Comparison of ENCODE assay signal across 22 cellular contexts in genomic region chr18:2746274-2746673, GRCh38.
"Had no signal": no experiment of that assay in that cellular context is flagged by ENCODE, and none has a peak within 500 bp of the region (broad histone marks: within the 10 kb centered on the region; RNA-seq: fewer than 3 reads in every experiment).

No MANE protein-coding gene starts in this region.

- H3K4me3 ChIP-seq: dorsolateral prefrontal cortex, right lobe of liver, SK-N-MC, testis, upper lobe of left lung had no signal

- H3K27me3 Mint-ChIP-seq: natural killer cell treated with Interleukin-12 subunit alpha and Interleukin-12 subunit beta and Interleukin-15 and Interleukin-18, amount 100 ng/mL, for 72 hours had no signal

- H3K27ac ChIP-seq: brain microvascular endothelial cell, epithelial cell of prostate, parathyroid adenoma, right lobe of liver, SK-N-MC, testis, upper lobe of left lung had no signal

- H3K9me3 ChIP-seq: neutrophil, right lobe of liver, testis, upper lobe of left lung had no signal

- ATAC-seq: left cardiac atrium; natural killer cell treated with Interleukin-12 subunit alpha and Interleukin-12 subunit beta and Interleukin-15 and Interleukin-18, amount 100 ng/mL, for 72 hours; right lobe of liver had no signal

- H3K4me3 Mint-ChIP-seq: natural killer cell treated with Interleukin-12 subunit alpha and Interleukin-12 subunit beta and Interleukin-15 and Interleukin-18, amount 100 ng/mL, for 72 hours had no signal

- H3K27me3 ChIP-seq: brain microvascular endothelial cell, dorsolateral prefrontal cortex, neutrophil, right lobe of liver, testis, upper lobe of left lung had no signal

- H3K4me1 ChIP-seq: parathyroid adenoma, right lobe of liver, testis, upper lobe of left lung had no signal

- H3K9me3 Mint-ChIP-seq: natural killer cell treated with Interleukin-12 subunit alpha and Interleukin-12 subunit beta and Interleukin-15 and Interleukin-18, amount 100 ng/mL, for 72 hours had no signal

- DNase-seq: activated CD4-positive, alpha-beta T cell treated with anti-CD3 and anti-CD28 coated beads for 1 hour; activated CD4-positive, alpha-beta T cell treated with anti-CD3 and anti-CD28 coated beads, Interleukin-2, amount 50 U/mL, for 4 hours; activated gamma-delta T cell treated with Interleukin-2 at 50 U/mL for 16 hours; aorta; brain microvascular endothelial cell; central memory CD4-positive, alpha-beta T cell; dorsolateral prefrontal cortex; foreskin fibroblast; hippocampal formation; left cardiac atrium; right lobe of liver; small intestine; stimulated activated CD4-positive, alpha-beta T cell treated with anti-CD3 and anti-CD28 coated beads, Interleukin-15, amount 100 ng/mL, for 24 hours; stimulated activated CD4-positive, alpha-beta T cell treated with anti-CD3 and anti-CD28 coated beads, Interleukin-2, amount 100 ng/mL, for 48 hours; T1000; testis; upper lobe of left lung had no signal

- FAIRE-seq: small intestine had no signal
